In the genomic region with DNA sequence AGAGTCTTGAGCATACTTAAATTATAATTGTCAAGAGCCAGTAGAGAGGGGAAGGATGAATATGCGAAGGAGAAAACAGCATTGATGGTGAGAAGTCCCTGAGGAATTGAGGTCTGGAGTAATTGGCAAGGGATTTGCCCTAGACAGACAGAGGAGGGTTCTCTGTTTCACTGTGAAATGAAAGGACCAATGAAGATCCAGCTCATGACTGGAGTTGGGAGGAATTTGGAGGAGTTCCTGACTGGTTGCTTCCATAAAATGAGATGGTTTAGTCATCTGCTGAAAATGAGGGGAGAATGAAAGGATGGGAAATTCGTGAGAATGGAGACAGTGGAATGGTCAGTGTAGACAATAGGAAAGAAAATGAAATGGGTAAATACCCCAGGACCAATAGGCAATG, we compare ENCODE assay signal across 24 cellular contexts. TPM values are rescaled to one million over a fixed set of nuclear protein-coding genes. Genes with fewer than 3 reads are reported as not detected.
DNase-seq lines count a peak whose midpoint lies in the region; ATAC-seq and TF ChIP-seq lines count a peak whose summit lies in the region.
"Had no signal": no experiment of that assay in that cellular context is flagged by ENCODE, and none has a peak within 500 bp of the region (broad histone marks: within the 10 kb centered on the region; RNA-seq: fewer than 3 reads in every experiment).

No MANE protein-coding gene starts in this region.

- no peak overlapping the region for H3K23ac ChIP-seq in mesendoderm (ENCODE audit: low read length)

- WGBS in mesendoderm (ENCODE audit: extremely low coverage, insufficient coverage, low lambda C conversion rate), result no CpG with 5 or more reads among the region's 2 CpGs

- POLR2A ChIA-PET in BJ (lab: Charles Lee), result no interaction called here

- no peak overlapping the region for H3K27ac ChIP-seq in mesendoderm (ENCODE audit: low read depth, low read length)
- H3K27ac ChIP-seq: body of pancreas, lower lobe of right lung, thoracic aorta, vagina had no signal

- no peak overlapping the region for H2AK5ac ChIP-seq in mesendoderm (ENCODE audit: low read length)

- no peak overlapping the region for H3K56ac ChIP-seq in mesendoderm (ENCODE audit: low read length)

- no peak for ATAC-seq in GM21619 (IDR thresholded peaks at IDR 0.05; ENCODE audit: unreplicated experiment)
- ATAC-seq in HG03280 (IDR thresholded peaks at IDR 0.05; ENCODE audit: unreplicated experiment), result no peak
- no peak for ATAC-seq in GM19455 (IDR thresholded peaks at IDR 0.05; ENCODE audit: unreplicated experiment)
- ATAC-seq: activated CD4-positive, alpha-beta T cell treated with anti-CD3 and anti-CD28 coated beads for 36 hours; activated naive CD8-positive, alpha-beta T cell treated with anti-CD3 and anti-CD28 coated beads, Interleukin-2, amount 50 U/mL, for 24 hours; activated T-cell treated with anti-CD3 and anti-CD28 coated beads, Interleukin-2, amount 50 U/mL, for 4 hours; body of pancreas; lower lobe of right lung; mucosa of descending colon; SK-N-SH treated with all-trans-retinoic acid at 6 μM for 48 hours; stimulated activated naive CD8-positive, alpha-beta T cell treated with anti-CD3 and anti-CD28 coated beads, Interleukin-15, Interleukin-2, amounts not matched to agents 100 U/mL and 50 U/mL, for 24 hours had no signal

- H2BK15ac ChIP-seq in mesendoderm (replicated peaks; ENCODE audit: low read depth), result no peak overlapping the region

- CTCF ChIA-PET in BJ (lab: Yijun Ruan, JAX), result interaction anchor here (1.1 kb wide), 1 partner anchor 41 kb away, joined by 3 read pairs; no protein-coding TSS in a partner anchor

- no peaks in the 10 kb centered on the region for H3K79me2 ChIP-seq in mesendoderm (ENCODE audit: control insufficient read depth, insufficient read depth, low read length)

- no peaks in the 10 kb centered on the region for H3K4me1 ChIP-seq in mesendoderm (ENCODE audit: control insufficient read depth, low read depth, low read length)

- DNase-seq in BJ (ENCODE audit: low read depth) (peak; percentile 14), GM04503 (ENCODE audit: low read depth) (peak; percentile 81), amniotic epithelial cell (ENCODE audit: low read depth) (peak; percentile 3), mesendoderm (peak; percentile 3), AML-193 (lab: John Stamatoyannopoulos, UW) (no peak)
- DNase-seq: activated CD4-positive, alpha-beta T cell treated with anti-CD3 and anti-CD28 coated beads for 36 hours; activated gamma-delta T cell treated with Interleukin-2 at 50 U/mL for 16 hours; activated naive CD8-positive, alpha-beta T cell treated with anti-CD3 and anti-CD28 coated beads, Interleukin-2, amount 50 U/mL, for 24 hours; activated T-cell treated with anti-CD3 and anti-CD28 coated beads, Interleukin-2, amount 50 U/mL, for 4 hours; body of pancreas; head of caudate nucleus; kidney glomerular epithelial cell; lower lobe of right lung; mucosa of descending colon; NCI-H1105; NCI-H2029; NCI-H510A; stimulated activated naive CD8-positive, alpha-beta T cell treated with anti-CD3 and anti-CD28 coated beads, Interleukin-15, Interleukin-2, amounts not matched to agents 100 U/mL and 50 U/mL, for 24 hours had no signal

- no peak overlapping the region for H4K5ac ChIP-seq in mesendoderm (ENCODE audit: low read length)

- H3K9ac ChIP-seq in mesendoderm (ENCODE audit: low read length), result no peak overlapping the region

- H3K4me2 ChIP-seq in mesendoderm (ENCODE audit: low read length), result no peak overlapping the region

- no peak overlapping the region for H4K8ac ChIP-seq in mesendoderm (ENCODE audit: low read depth, low read length)

- H3K4ac ChIP-seq in mesendoderm (ENCODE audit: low read depth, low read length), result no peak overlapping the region

- H3K36me3 ChIP-seq in BJ (ENCODE audit: control insufficient read depth, insufficient read depth, low read length), result no peaks in the 10 kb centered on the region; the same call in 1 of the 2 replicates
- no peaks in the 10 kb centered on the region for H3K36me3 ChIP-seq in mesendoderm (ENCODE audit: control insufficient read depth, insufficient read depth, low read length)
- H3K36me3 ChIP-seq: vagina had no signal

- peaks cover 3% of the 10 kb centered on the region for H3K79me1 ChIP-seq in mesendoderm (ENCODE audit: low read length)

- H3K4me3 ChIP-seq in BJ (ENCODE audit: low read depth, low read length) (no peak overlapping the region), mesendoderm (ENCODE audit: low read length) (no peak overlapping the region)
- H3K4me3 ChIP-seq: body of pancreas, lower lobe of right lung, mucosa of descending colon, thoracic aorta, vagina had no signal

- no peak overlapping the region for H2BK5ac ChIP-seq in mesendoderm (ENCODE audit: low read length)

- H3K27me3 ChIP-seq in BJ (ENCODE audit: control insufficient read depth, insufficient read depth, low read length), result no peaks in the 10 kb centered on the region
- no peaks in the 10 kb centered on the region for H3K27me3 ChIP-seq in mesendoderm (ENCODE audit: insufficient read depth, low read length, poor library complexity)
- H3K27me3 ChIP-seq: body of pancreas, vagina had no signal

- no peak for TF ChIP-seq CTCF in BJ (IDR thresholded peaks at IDR 0.05; ENCODE audit: insufficient read depth, low read depth, low read length)

- no peak overlapping the region for H2BK120ac ChIP-seq in mesendoderm (ENCODE audit: low read depth, low read length)

- no peak overlapping the region for H3K18ac ChIP-seq in mesendoderm (ENCODE audit: low read length)

RNA-seq across cellular contexts. Expression of gene PRPF18, which starts 6.8 kb away (rescaled TPM):
- polyA plus RNA-seq in BJ (2011; rRNA removed), result 6.4 and 17.4 TPM in 2 replicates
- polyA minus RNA-seq in BJ (2011; rRNA and poly(A)+ RNA removed), result 5.4 and 6.4 TPM in 2 replicates
- 16.0 TPM for polyA plus RNA-seq in mesendoderm (2013, experiment 1 of 2)
- 16.7 TPM for polyA plus RNA-seq in mesendoderm (2013, experiment 2 of 2)

Comparison
In these comparisons a context has a peak if more than half of its experiments do, and no peak if none do; other contexts are left out.
1. DNase-seq: peak in BJ (single experiment), GM04503 (single experiment), amniotic epithelial cell (single experiment) and mesendoderm (single experiment); none in AML-193 (0 of 2).